Comparison of ENCODE assay signal across 24 cellular contexts in the genomic region with DNA sequence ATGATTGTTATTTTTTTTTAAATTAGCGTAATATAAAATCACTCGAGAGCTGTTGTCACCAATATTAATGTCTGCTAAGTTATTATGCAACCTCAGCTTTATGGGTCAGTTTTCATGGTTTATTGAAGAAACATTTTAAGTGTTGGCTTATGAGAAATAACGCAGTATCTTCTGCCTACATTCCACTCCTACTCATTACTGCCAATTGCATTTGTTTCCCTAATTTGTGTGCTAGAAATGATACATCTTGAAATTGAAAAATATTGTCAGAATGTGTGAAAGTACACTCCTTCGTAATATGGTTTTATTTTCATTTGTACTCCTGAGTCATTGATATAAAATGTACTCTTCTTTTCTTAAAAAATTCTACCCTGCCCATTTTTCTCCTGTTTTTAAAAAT.
"Had no signal": no experiment of that assay in that cellular context is flagged by ENCODE, and none has a peak within 500 bp of the region (broad histone marks: within the 10 kb centered on the region; RNA-seq: fewer than 3 reads in every experiment).

No MANE protein-coding gene starts in this region.

- H3K9me3 ChIP-seq: lower lobe of right lung, prostate gland, stomach, testis, tibial artery had no signal

- DNase-seq: central memory CD4-positive, alpha-beta T cell; dorsolateral prefrontal cortex; effector CD4-positive, alpha-beta T cell; foreskin melanocyte; hypothalamus; immature natural killer cell; islet precursor cell; kidney glomerular epithelial cell; left colon; left ventricle myocardium superior; lower lobe of right lung; natural killer cell; occipital lobe; right cardiac atrium; stimulated activated CD4-positive, alpha-beta T cell treated with anti-CD3 and anti-CD28 coated beads, Interleukin-2, amount 100 ng/mL, for 24 hours; stimulated activated CD4-positive, alpha-beta T cell treated with anti-CD3 and anti-CD28 coated beads, Interleukin-4, amount 100 ng/mL, for 24 hours; stimulated activated naive CD4-positive, alpha-beta T cell treated with Interleukin-2 at 50 U/mL for 16 hours; stomach; testis; tibial artery had no signal

- H3K27me3 ChIP-seq: stomach, testis, tibial artery had no signal

- H3K4me3 ChIP-seq: dorsolateral prefrontal cortex, lower lobe of right lung, prostate gland, stomach, testis, tibial artery had no signal

- H3K9ac ChIP-seq: parathyroid adenoma had no signal

- ATAC-seq: left colon; left ventricle myocardium superior; lower lobe of right lung; natural killer cell; right cardiac atrium; stimulated activated effector memory CD8-positive, alpha-beta T cell treated with anti-CD3 and anti-CD28 coated beads, Interleukin-12 subunit alpha, Interleukin-12 subunit beta, amount 100 ng/mL, for 72 hours had no signal

- H3K27ac ChIP-seq: dorsolateral prefrontal cortex, lower lobe of right lung, parathyroid adenoma, prostate gland, stomach, testis, tibial artery had no signal

- FAIRE-seq: urothelium cell line had no signal

- H3K36me3 ChIP-seq: lower lobe of right lung, prostate gland, stomach, tibial artery had no signal

- H3K4me1 ChIP-seq: lower lobe of right lung, parathyroid adenoma, prostate gland, stomach, testis had no signal

- H3K79me2 ChIP-seq: parathyroid adenoma had no signal

- H2AFZ ChIP-seq: parathyroid adenoma had no signal
